8 cellular contexts compared by ENCODE assay signal in genomic region chr5:64690417-64691151, GRCh38. TPM values are rescaled to one million over a fixed set of nuclear protein-coding genes. Genes with fewer than 3 reads are reported as not detected.
DNase-seq lines count a peak whose midpoint lies in the region; ATAC-seq lines count a peak whose summit lies in the region.

TSS of gene SHISAL2B (plus strand) at chr5:64690503. CDS start at chr5:64690624, 121 bp downstream.

- H3K4me3 Mint-ChIP-seq in activated CD4-positive, alpha-beta T cell treated with anti-CD3 and anti-CD28 coated beads, Interleukin-2, amount 10 ng/mL, durations not matched to agents 24 days and 14 days = peak within 1 kb of the TSS; percentile 60
- peak within 1 kb of the TSS; percentile 51 to 77 (median 60) for H3K4me3 Mint-ChIP-seq in naive thymus-derived CD8-positive, alpha-beta T cell

- intact Hi-C loops in activated CD4-positive, alpha-beta T cell treated with anti-CD3 and anti-CD28 coated beads, Interleukin-2, amount 10 ng/mL, durations not matched to agents 24 days and 14 days (cut with micrococcal nuclease) = no loop called here

- DNase-seq in activated CD4-positive, alpha-beta T cell treated with anti-CD3 and anti-CD28 coated beads, Interleukin-2, amount 10 ng/mL, durations not matched to agents 24 days and 14 days = no peak
- no peak for DNase-seq in activated CD4-positive, alpha-beta T cell treated with anti-CD3 and anti-CD28 coated beads for 4 hours
- DNase-seq in NCI-H69 (lab: John Stamatoyannopoulos, UW) = peak; percentile 90
- DNase-seq in ecto neural progenitor cell (ENCODE audit: low spot score) = peak; percentile 83
- DNase-seq in naive thymus-derived CD8-positive, alpha-beta T cell = no peak
- no peak for DNase-seq in NCI-H2196 treated with DMSO at 0.1 percent for 48 hours (lab: John Stamatoyannopoulos, UW; ENCODE audit: unreplicated experiment)

- H3K27ac Mint-ChIP-seq in activated CD4-positive, alpha-beta T cell treated with anti-CD3 and anti-CD28 coated beads, Interleukin-2, amount 10 ng/mL, durations not matched to agents 24 days and 14 days = no peak within 1 kb of the TSS
- peak within 1 kb of the TSS in 1 of 10 donors; percentile 78 for H3K27ac Mint-ChIP-seq in naive thymus-derived CD8-positive, alpha-beta T cell

- POLR2A ChIA-PET in naive thymus-derived CD8-positive, alpha-beta T cell (lab: Charles Lee) = no interaction called here

- no peaks in the 10 kb centered on the region for H3K9me3 Mint-ChIP-seq in activated CD4-positive, alpha-beta T cell treated with anti-CD3 and anti-CD28 coated beads, Interleukin-2, amount 10 ng/mL, durations not matched to agents 24 days and 14 days
- peaks cover 0 to 6% (median 2%) of the 10 kb centered on the region in 9 donors for H3K9me3 Mint-ChIP-seq in naive thymus-derived CD8-positive, alpha-beta T cell

- ATAC-seq in naive thymus-derived CD8-positive, alpha-beta T cell = peak in 1 of 2 donors; percentile 25
- ATAC-seq in GM21360 (IDR thresholded peaks at IDR 0.05; ENCODE audit: unreplicated experiment) (no peak), HG02870 (IDR thresholded peaks at IDR 0.05; ENCODE audit: unreplicated experiment) (no peak)

- peaks cover 3% of the 10 kb centered on the region for H3K4me1 Mint-ChIP-seq in activated CD4-positive, alpha-beta T cell treated with anti-CD3 and anti-CD28 coated beads, Interleukin-2, amount 10 ng/mL, durations not matched to agents 24 days and 14 days
- peaks cover 4 to 10% (median 7%) of the 10 kb centered on the region in 4 donors for H3K4me1 Mint-ChIP-seq in naive thymus-derived CD8-positive, alpha-beta T cell

- peaks cover 54% of the 10 kb centered on the region for H3K27me3 Mint-ChIP-seq in activated CD4-positive, alpha-beta T cell treated with anti-CD3 and anti-CD28 coated beads, Interleukin-2, amount 10 ng/mL, durations not matched to agents 24 days and 14 days
- H3K27me3 Mint-ChIP-seq in naive thymus-derived CD8-positive, alpha-beta T cell = peaks cover 26 to 57% (median 46%) of the 10 kb centered on the region in 5 donors

- H3K36me3 Mint-ChIP-seq in activated CD4-positive, alpha-beta T cell treated with anti-CD3 and anti-CD28 coated beads, Interleukin-2, amount 10 ng/mL, durations not matched to agents 24 days and 14 days (ENCODE audit: low read depth) = no peaks in the 10 kb centered on the region
- peaks cover 0 to 3% (median 0%) of the 10 kb centered on the region in 3 donors for H3K36me3 Mint-ChIP-seq in naive thymus-derived CD8-positive, alpha-beta T cell

RNA-seq across cellular contexts. Expression of gene SHISAL2B, which starts in this region (rescaled TPM):
- not detected in 2 replicates for total RNA-seq in activated CD4-positive, alpha-beta T cell treated with anti-CD3 and anti-CD28 coated beads, Interleukin-2, amount 10 ng/mL, durations not matched to agents 24 days and 14 days
- total RNA-seq in naive thymus-derived CD8-positive, alpha-beta T cell = not detected
- polyA plus RNA-seq in naive thymus-derived CD8-positive, alpha-beta T cell = not detected

Comparison
In these comparisons a context has a peak if more than half of its experiments do, and no peak if none do; other contexts are left out.
1. DNase-seq: peak in NCI-H69 (single experiment) and ecto neural progenitor cell (single experiment); none in activated CD4-positive, alpha-beta T cell treated with anti-CD3 and anti-CD28 coated beads, Interleukin-2, amount 10 ng/mL, durations not matched to agents 24 days and 14 days (single experiment), activated CD4-positive, alpha-beta T cell treated with anti-CD3 and anti-CD28 coated beads for 4 hours (0 of 2), naive thymus-derived CD8-positive, alpha-beta T cell (0 of 10) and NCI-H2196 treated with DMSO at 0.1 percent for 48 hours (single experiment).